In the genomic region with DNA sequence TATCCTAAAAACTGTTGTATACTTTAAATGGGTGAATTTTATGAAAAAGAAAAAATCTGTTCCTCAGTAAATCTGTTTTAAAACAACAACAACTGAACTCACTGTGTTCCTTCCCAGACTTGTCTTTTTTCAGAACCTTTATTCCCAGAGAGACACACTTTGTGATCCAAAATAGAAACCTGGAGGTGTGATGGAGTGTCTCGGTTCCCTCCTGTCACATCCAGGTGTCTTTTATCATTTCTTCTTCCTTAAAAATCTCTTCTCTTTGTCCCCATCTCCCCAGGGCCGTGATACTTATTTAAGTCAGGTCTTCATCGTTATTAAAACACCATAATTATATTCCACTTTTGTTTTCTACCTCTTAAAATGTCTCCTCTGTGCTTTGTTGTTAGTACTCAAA, we compare ENCODE assay signal across 7 cellular contexts.
"Had no signal": no experiment of that assay in that cellular context is flagged by ENCODE, and none has a peak within 500 bp of the region (broad histone marks: within the 10 kb centered on the region; RNA-seq: fewer than 3 reads in every experiment).

No MANE protein-coding gene starts in this region.

- DNase-seq: H9, HCEC 1CT had no signal

- H3K4me3 Mint-ChIP-seq: GM23338, H9, IgD-negative memory B cell had no signal

- H2AFZ ChIP-seq: GM23338 had no signal

- H3K4me3 ChIP-seq: GM23338 had no signal

- H3K27ac Mint-ChIP-seq: GM23338, H9, IgD-negative memory B cell had no signal

- FAIRE-seq: H1, H54, HTR-8/SVneo had no signal

- H3K4me1 Mint-ChIP-seq: GM23338, H9 had no signal

- H3K4me2 ChIP-seq: GM23338 had no signal
